1 cellular context compared by ENCODE assay signal in the genomic region with DNA sequence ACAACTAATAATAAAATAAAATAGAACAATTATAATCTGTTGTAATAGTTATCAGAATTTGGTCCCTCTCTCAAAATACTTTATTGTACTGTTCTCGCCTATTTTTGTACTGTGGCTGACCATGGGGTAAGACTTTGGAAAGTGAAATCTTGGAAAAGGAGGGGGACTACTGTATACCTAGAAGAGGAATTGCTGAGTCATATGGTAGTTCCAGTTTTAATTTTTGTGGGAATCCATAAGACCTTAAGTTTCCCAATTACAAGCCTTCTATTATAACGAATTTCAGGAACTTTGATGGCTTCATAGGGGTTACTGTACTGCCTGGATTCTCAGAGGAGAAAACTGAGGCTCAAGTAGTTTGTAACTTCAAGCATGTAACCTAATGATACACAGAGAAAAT.
TF ChIP-seq lines count a peak whose summit lies in the region.

No MANE protein-coding gene starts in this region.

TF ChIP-seq in K562, 482 proteins besides CTCF, POLR2A, EP300 and RAD21 (continued from another document):
- no peak for TF ChIP-seq CEBPG (CRISPR knock-in tag; IDR thresholded peaks at IDR 0.05)
- no peak for TF ChIP-seq CEBPG (tag; conservative IDR thresholded peaks at IDR 0.05 in 1 of 2, IDR thresholded peaks at IDR 0.05 in 1 of 2)
- peak; percentile 70 for TF ChIP-seq NFE2 (IDR thresholded peaks at IDR 0.05; ENCODE audit: low read depth)
- TF ChIP-seq ZNF316 (IDR thresholded peaks at IDR 0.05), result peak; percentile 67
- no peak for TF ChIP-seq ZNF253 (CRISPR knock-in tag; conservative IDR thresholded peaks at IDR 0.05)
- no peak for TF ChIP-seq ZNF436 (CRISPR knock-in tag; IDR thresholded peaks at IDR 0.05)
- TF ChIP-seq, protein P1, sequence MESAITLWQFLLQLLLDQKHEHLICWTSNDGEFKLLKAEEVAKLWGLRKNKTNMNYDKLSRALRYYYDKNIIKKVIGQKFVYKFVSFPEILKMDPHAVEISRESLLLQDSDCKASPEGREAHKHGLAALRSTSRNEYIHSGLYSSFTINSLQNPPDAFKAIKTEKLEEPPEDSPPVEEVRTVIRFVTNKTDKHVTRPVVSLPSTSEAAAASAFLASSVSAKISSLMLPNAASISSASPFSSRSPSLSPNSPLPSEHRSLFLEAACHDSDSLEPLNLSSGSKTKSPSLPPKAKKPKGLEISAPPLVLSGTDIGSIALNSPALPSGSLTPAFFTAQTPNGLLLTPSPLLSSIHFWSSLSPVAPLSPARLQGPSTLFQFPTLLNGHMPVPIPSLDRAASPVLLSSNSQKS (CRISPR knock-in tag; IDR thresholded peaks at IDR 0.05), result no peak
- peak; percentile 51; the same call in 1 of the 2 replicates for TF ChIP-seq NFE2L1 (tag; IDR thresholded peaks at IDR 0.05; ENCODE audit: borderline replicate concordance, low read depth)
